Comparison of ENCODE assay signal across 1 cellular context in the genomic region with DNA sequence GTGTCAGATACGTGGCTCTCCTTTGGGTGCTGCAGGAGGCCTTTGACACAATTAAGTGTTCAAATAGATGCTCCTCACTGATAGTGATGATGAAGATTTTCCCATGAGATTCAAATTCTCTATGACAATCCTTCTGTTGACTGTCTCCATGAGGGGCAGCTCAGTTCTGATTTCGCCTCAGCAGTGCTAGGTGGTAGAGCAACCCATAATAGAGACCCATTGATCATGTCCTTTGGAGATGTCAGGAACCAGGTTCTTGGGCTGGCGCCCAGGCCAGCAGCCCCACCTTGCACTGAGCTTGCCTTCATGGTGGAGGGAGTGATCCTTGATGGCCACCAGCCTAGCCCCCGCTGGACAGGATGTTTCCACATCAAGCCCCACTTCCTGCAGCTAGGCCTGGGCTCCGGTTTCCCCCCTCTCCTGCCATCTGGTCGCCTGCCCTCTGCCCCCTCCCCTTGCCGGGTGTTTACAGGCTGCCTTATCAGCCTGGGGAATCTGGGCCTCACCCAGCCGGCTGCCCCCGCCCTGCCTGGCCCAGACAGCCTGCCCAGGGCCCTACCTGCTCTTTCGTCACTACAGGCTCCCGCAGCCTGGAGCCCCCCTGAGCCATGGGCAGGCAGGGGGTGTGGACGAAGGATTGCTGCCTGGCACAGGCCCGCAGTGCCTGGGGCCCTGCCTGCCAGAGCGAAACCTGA.
TF ChIP-seq lines count a peak whose summit lies in the region.

No MANE protein-coding gene starts in this region.

TF ChIP-seq in GM23338, 12 proteins besides CTCF, POLR2A, EP300 and RAD21 (continued from another document):
- TF ChIP-seq EZH2 (IDR thresholded peaks at IDR 0.05; ENCODE audit: low read depth, unreplicated experiment), result no peak
- no peak for TF ChIP-seq EZH2phosphoT487 (IDR thresholded peaks at IDR 0.05; ENCODE audit: unreplicated experiment)
- TF ChIP-seq, protein P1, sequence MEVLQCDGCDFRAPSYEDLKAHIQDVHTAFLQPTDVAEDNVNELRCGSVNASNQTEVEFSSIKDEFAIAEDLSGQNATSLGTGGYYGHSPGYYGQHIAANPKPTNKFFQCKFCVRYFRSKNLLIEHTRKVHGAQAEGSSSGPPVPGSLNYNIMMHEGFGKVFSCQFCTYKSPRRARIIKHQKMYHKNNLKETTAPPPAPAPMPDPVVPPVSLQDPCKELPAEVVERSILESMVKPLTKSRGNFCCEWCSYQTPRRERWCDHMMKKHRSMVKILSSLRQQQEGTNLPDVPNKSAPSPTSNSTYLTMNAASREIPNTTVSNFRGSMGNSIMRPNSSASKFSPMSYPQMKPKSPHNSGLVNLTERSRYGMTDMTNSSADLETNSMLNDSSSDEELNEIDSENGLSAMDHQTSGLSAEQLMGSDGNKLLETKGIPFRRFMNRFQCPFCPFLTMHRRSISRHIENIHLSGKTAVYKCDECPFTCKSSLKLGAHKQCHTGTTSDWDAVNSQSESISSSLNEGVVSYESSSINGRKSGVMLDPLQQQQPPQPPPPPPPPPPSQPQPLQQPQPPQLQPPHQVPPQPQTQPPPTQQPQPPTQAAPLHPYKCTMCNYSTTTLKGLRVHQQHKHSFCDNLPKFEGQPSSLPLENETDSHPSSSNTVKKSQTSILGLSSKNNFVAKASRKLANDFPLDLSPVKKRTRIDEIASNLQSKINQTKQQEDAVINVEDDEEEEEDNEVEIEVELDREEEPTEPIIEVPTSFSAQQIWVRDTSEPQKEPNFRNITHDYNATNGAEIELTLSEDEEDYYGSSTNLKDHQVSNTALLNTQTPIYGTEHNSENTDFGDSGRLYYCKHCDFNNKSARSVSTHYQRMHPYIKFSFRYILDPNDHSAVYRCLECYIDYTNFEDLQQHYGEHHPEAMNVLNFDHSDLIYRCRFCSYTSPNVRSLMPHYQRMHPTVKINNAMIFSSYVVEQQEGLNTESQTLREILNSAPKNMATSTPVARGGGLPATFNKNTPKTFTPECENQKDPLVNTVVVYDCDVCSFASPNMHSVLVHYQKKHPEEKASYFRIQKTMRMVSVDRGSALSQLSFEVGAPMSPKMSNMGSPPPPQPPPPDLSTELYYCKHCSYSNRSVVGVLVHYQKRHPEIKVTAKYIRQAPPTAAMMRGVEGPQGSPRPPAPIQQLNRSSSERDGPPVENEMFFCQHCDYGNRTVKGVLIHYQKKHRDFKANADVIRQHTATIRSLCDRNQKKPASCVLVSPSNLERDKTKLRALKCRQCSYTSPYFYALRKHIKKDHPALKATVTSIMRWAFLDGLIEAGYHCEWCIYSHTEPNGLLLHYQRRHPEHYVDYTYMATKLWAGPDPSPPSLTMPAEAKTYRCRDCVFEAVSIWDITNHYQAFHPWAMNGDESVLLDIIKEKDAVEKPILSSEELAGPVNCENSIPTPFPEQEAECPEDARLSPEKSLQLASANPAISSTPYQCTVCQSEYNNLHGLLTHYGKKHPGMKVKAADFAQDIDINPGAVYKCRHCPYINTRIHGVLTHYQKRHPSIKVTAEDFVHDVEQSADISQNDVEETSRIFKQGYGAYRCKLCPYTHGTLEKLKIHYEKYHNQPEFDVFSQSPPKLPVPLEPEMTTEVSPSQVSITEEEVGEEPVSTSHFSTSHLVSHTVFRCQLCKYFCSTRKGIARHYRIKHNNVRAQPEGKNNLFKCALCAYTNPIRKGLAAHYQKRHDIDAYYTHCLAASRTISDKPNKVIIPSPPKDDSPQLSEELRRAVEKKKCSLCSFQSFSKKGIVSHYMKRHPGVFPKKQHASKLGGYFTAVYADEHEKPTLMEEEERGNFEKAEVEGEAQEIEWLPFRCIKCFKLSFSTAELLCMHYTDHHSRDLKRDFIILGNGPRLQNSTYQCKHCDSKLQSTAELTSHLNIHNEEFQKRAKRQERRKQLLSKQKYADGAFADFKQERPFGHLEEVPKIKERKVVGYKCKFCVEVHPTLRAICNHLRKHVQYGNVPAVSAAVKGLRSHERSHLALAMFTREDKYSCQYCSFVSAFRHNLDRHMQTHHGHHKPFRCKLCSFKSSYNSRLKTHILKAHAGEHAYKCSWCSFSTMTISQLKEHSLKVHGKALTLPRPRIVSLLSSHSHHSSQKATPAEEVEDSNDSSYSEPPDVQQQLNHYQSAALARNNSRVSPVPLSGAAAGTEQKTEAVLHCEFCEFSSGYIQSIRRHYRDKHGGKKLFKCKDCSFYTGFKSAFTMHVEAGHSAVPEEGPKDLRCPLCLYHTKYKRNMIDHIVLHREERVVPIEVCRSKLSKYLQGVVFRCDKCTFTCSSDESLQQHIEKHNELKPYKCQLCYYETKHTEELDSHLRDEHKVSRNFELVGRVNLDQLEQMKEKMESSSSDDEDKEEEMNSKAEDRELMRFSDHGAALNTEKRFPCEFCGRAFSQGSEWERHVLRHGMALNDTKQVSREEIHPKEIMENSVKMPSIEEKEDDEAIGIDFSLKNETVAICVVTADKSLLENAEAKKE (CRISPR knock-in tag; IDR thresholded peaks at IDR 0.05), result no peak
- no peak for TF ChIP-seq POLR2AphosphoS5 (IDR thresholded peaks at IDR 0.05; ENCODE audit: low read depth)
- TF ChIP-seq CREB1 (CRISPR knock-in tag; IDR thresholded peaks at IDR 0.05; ENCODE audit: low read depth), result no peak
- no peak for TF ChIP-seq ZNF114 (CRISPR knock-in tag; IDR thresholded peaks at IDR 0.05)
- no peak for TF ChIP-seq NANOG (IDR thresholded peaks at IDR 0.05; ENCODE audit: borderline replicate concordance)
- TF ChIP-seq JUNB (IDR thresholded peaks at IDR 0.05; ENCODE audit: unreplicated experiment), result no peak
- no peak for TF ChIP-seq STAT1 (IDR thresholded peaks at IDR 0.05; ENCODE audit: unreplicated experiment)
- no peak for TF ChIP-seq ZNF331 (CRISPR knock-in tag; IDR thresholded peaks at IDR 0.05; ENCODE audit: low read depth)
- TF ChIP-seq, protein P2, sequence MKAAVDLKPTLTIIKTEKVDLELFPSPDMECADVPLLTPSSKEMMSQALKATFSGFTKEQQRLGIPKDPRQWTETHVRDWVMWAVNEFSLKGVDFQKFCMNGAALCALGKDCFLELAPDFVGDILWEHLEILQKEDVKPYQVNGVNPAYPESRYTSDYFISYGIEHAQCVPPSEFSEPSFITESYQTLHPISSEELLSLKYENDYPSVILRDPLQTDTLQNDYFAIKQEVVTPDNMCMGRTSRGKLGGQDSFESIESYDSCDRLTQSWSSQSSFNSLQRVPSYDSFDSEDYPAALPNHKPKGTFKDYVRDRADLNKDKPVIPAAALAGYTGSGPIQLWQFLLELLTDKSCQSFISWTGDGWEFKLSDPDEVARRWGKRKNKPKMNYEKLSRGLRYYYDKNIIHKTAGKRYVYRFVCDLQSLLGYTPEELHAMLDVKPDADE (IDR thresholded peaks at IDR 0.05), result no peak
